8 cellular contexts compared by ENCODE assay signal in genomic region chr15:52568569-52569243, GRCh38. TPM values are rescaled to one million over a fixed set of nuclear protein-coding genes. Genes with fewer than 3 reads are reported as not detected.
DNase-seq lines count a peak whose midpoint lies in the region; ATAC-seq and TF ChIP-seq lines count a peak whose summit lies in the region.

Gene ARPP19 (minus strand): TSS chr15:52569030. CDS start chr15:52568892, 138 bp downstream.

- H4K20me1 ChIP-seq in hepatocyte (ENCODE audit: insufficient read depth, poor library complexity, severe bottlenecking), result peaks cover 40% of the 10 kb centered on the region

- peak; percentile 69 for ATAC-seq in GM18505 (IDR thresholded peaks at IDR 0.05; ENCODE audit: unreplicated experiment)
- ATAC-seq in HG02970 (IDR thresholded peaks at IDR 0.05; ENCODE audit: low FRiP score, unreplicated experiment), result peak; percentile 66

- no peaks in the 10 kb centered on the region for H3K9me3 ChIP-seq in hepatocyte (ENCODE audit: low read depth)

- TF ChIP-seq CTCF in astrocyte of the cerebellum (IDR thresholded peaks at IDR 0.05; ENCODE audit: low read depth, low read length, missing control alignments), result peak; percentile 12
- peak; percentile 32 for TF ChIP-seq CTCF in hepatocyte (IDR thresholded peaks at IDR 0.05; ENCODE audit: poor library complexity)
- TF ChIP-seq CTCF in retinal pigment epithelial cell (conservative IDR thresholded peaks at IDR 0.05; ENCODE audit: low read depth, low read length), result peak; percentile 17

- 1% methylated on average over 73 of the region's 75 CpGs for WGBS in hepatocyte (ENCODE audit: low lambda C conversion rate, missing lambda C conversion rate)

- in situ Hi-C loops in astrocyte of the cerebellum (cut with HindIII; ENCODE audit: low sequenced_read_pairs), result no loop called here

- H3K4me2 ChIP-seq in hepatocyte, result peak within 1 kb of the TSS; percentile 91

- H3K4me3 ChIP-seq in astrocyte of the cerebellum (ENCODE audit: low read depth, low read length) (peak within 1 kb of the TSS; percentile 74), hepatocyte (peak within 1 kb of the TSS; percentile 38), retinal pigment epithelial cell (ENCODE audit: low read length) (peak within 1 kb of the TSS; percentile 83)

- H3K27me3 ChIP-seq in hepatocyte, result no peaks in the 10 kb centered on the region

- H2AFZ ChIP-seq in hepatocyte, result peak within 1 kb of the TSS; percentile 82

- H3K9me2 ChIP-seq in hepatocyte (replicated peaks; ENCODE audit: insufficient read depth), result no peaks in the 10 kb centered on the region

- peaks cover 22% of the 10 kb centered on the region for H3K4me1 ChIP-seq in hepatocyte (ENCODE audit: insufficient read depth)

- TF ChIP-seq POLR2A in GM18505 (IDR thresholded peaks at IDR 0.05; ENCODE audit: borderline replicate concordance, extremely low read depth, insufficient read depth, insufficient read length), result peak; percentile 72

- H3K36me3 ChIP-seq in hepatocyte (replicated peaks; ENCODE audit: insufficient read depth, low read depth), result no peaks in the 10 kb centered on the region

- peak within 1 kb of the TSS; percentile 98 for H3K27ac ChIP-seq in hepatocyte

- H3K79me2 ChIP-seq in hepatocyte, result peaks cover 48% of the 10 kb centered on the region

- DNase-seq in NCI-H187 treated with DMSO at 0.1 percent for 48 hours (lab: John Stamatoyannopoulos, UW) (peak; percentile 13), T-helper 9 cell (peak; percentile 66), astrocyte of the cerebellum (ENCODE audit: low read depth) (peak; percentile 74), hepatocyte (ENCODE audit: low spot score) (peak; percentile 93), retinal pigment epithelial cell (ENCODE audit: low read depth) (peak; percentile 72), DMS79 treated with DMSO at 0.1 percent for 48 hours (lab: John Stamatoyannopoulos, UW) (no peak)

RNA-seq across cellular contexts. Expression of gene ARPP19, which starts in this region (rescaled TPM):
- total RNA-seq in hepatocyte, result 120 and 130 TPM in 2 replicates
- polyA plus RNA-seq in hepatocyte, result 51.7 and 52.7 TPM in 2 replicates
